11 cellular contexts compared by ENCODE assay signal in the genomic region with DNA sequence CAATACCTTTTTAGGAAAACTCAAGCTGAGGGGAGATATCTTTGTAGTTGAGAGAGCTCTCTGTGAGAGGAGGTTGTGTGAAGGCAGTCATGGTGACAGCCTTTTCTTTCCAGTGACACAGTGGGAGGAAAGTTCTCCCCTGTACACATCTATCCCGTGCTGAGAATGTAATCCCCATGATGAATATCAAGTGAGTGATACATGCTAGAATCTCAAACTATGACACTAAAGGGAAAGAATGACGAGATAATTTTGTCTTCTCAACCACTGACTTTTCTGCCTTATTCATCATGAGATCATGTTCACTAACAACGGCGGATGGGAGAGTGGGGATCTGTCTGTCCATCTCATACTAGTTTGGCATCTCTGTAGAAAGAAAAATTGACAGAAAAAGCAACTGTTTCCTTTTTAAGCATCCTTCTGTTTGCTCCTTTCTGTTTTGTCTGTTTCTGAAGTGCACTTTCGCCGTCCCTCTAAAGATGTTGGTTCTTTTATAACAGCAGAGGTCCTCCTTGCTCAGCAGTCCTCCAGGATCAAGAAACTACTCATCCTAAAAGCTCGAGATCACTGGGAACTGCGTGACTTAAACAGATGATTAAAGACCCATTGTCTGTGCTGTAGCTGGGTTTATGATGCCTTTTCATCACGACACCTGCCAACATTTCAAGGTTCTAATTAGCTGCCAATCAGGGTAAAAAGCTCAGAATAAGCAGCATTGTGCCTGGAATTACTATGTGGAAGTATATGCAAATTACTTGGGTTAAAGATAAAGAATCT.
DNase-seq lines count a peak whose midpoint lies in the region; ATAC-seq and TF ChIP-seq lines count a peak whose summit lies in the region.
"Had no signal": no experiment of that assay in that cellular context is flagged by ENCODE, and none has a peak within 500 bp of the region (broad histone marks: within the 10 kb centered on the region; RNA-seq: fewer than 3 reads in every experiment).

No MANE protein-coding gene starts in this region.

- DNase-seq in GM03348 (ENCODE audit: low spot score) (peak; percentile 69), NCI-H69 (lab: John Stamatoyannopoulos, UW) (peak; percentile 1), fibroblast of gingiva (ENCODE audit: low read depth) (peak; percentile 4), retinal pigment epithelial cell (ENCODE audit: low read depth) (no peak), T-helper 9 cell (no peak)
- DNase-seq: activated CD4-positive, alpha-beta T cell treated with anti-CD3 and anti-CD28 coated beads for 48 hours; GOT3; spleen had no signal

- H3K4me3 ChIP-seq in retinal pigment epithelial cell (ENCODE audit: low read length), result no peak overlapping the region
- H3K4me3 ChIP-seq: spleen, tibial nerve had no signal

- peak; percentile 10 for TF ChIP-seq CTCF in retinal pigment epithelial cell (conservative IDR thresholded peaks at IDR 0.05; ENCODE audit: low read depth, low read length)

- ATAC-seq in GM18907 (IDR thresholded peaks at IDR 0.05; ENCODE audit: unreplicated experiment) (no peak), GM19351 (IDR thresholded peaks at IDR 0.05; ENCODE audit: unreplicated experiment) (no peak)

Comparison
In these comparisons a context has a peak if more than half of its experiments do, and no peak if none do; other contexts are left out.
1. DNase-seq: peak in GM03348 (single experiment), NCI-H69 (single experiment) and fibroblast of gingiva (single experiment); none in retinal pigment epithelial cell (single experiment) and T-helper 9 cell (single experiment).